ENCODE assay signal across 20 cellular contexts in genomic region chr3:1528621-1529020, GRCh38.
"Had no signal": no experiment of that assay in that cellular context is flagged by ENCODE, and none has a peak within 500 bp of the region (broad histone marks: within the 10 kb centered on the region; RNA-seq: fewer than 3 reads in every experiment).

No MANE protein-coding gene starts in this region.

- H3K9me2 ChIP-seq: SK-N-SH had no signal

- H3K9ac ChIP-seq: SK-N-SH had no signal

- H3K4me3 ChIP-seq: K562 had no signal

- DNase-seq: NCI-H1092, NCI-H1105 treated with DMSO at 0.1 percent for 48 hours, NCI-H1417 treated with DMSO at 0.1 percent for 48 hours, NCI-H146, NCI-H1694 treated with DMSO at 0.1 percent for 48 hours, NCI-H1930, NCI-H2081, NCI-H2107, NCI-H2227 treated with DMSO at 0.1 percent for 48 hours, NCI-H524, NCI-H526 treated with DMSO at 0.1 percent for 48 hours, NCI-H748 treated with DMSO at 0.1 percent for 48 hours, PC-3, SHP77, SK-N-SH, SW 1271, T-cell had no signal

- H3K4me2 ChIP-seq: SK-N-SH had no signal

- H3K27ac ChIP-seq: HL-60, RWPE1 had no signal
